ENCODE assay signal across 1 cellular context in genomic region chr12:106974525-106974924, GRCh38.
A peak's percentile ranks its signal among the peaks of the same experiment; 100 is the strongest.
TF ChIP-seq lines count a peak whose summit lies in the region.

No MANE protein-coding gene starts in this region.

TF ChIP-seq in HepG2, 621 proteins besides CTCF, POLR2A, EP300 and RAD21 (continued from another document and continues in another):
- TF ChIP-seq, protein P1, sequence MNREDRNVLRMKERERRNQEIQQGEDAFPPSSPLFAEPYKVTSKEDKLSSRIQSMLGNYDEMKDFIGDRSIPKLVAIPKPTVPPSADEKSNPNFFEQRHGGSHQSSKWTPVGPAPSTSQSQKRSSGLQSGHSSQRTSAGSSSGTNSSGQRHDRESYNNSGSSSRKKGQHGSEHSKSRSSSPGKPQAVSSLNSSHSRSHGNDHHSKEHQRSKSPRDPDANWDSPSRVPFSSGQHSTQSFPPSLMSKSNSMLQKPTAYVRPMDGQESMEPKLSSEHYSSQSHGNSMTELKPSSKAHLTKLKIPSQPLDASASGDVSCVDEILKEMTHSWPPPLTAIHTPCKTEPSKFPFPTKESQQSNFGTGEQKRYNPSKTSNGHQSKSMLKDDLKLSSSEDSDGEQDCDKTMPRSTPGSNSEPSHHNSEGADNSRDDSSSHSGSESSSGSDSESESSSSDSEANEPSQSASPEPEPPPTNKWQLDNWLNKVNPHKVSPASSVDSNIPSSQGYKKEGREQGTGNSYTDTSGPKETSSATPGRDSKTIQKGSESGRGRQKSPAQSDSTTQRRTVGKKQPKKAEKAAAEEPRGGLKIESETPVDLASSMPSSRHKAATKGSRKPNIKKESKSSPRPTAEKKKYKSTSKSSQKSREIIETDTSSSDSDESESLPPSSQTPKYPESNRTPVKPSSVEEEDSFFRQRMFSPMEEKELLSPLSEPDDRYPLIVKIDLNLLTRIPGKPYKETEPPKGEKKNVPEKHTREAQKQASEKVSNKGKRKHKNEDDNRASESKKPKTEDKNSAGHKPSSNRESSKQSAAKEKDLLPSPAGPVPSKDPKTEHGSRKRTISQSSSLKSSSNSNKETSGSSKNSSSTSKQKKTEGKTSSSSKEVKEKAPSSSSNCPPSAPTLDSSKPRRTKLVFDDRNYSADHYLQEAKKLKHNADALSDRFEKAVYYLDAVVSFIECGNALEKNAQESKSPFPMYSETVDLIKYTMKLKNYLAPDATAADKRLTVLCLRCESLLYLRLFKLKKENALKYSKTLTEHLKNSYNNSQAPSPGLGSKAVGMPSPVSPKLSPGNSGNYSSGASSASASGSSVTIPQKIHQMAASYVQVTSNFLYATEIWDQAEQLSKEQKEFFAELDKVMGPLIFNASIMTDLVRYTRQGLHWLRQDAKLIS (CRISPR knock-in tag; IDR thresholded peaks at IDR 0.05): no peak
- TF ChIP-seq MLX (CRISPR knock-in tag; IDR thresholded peaks at IDR 0.05): peak; percentile 98
- TF ChIP-seq, protein P2, sequence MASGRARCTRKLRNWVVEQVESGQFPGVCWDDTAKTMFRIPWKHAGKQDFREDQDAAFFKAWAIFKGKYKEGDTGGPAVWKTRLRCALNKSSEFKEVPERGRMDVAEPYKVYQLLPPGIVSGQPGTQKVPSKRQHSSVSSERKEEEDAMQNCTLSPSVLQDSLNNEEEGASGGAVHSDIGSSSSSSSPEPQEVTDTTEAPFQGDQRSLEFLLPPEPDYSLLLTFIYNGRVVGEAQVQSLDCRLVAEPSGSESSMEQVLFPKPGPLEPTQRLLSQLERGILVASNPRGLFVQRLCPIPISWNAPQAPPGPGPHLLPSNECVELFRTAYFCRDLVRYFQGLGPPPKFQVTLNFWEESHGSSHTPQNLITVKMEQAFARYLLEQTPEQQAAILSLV (CRISPR knock-in tag; IDR thresholded peaks at IDR 0.05; ENCODE audit: borderline replicate concordance): no peak
- no peak for TF ChIP-seq ZNF124 (CRISPR knock-in tag; IDR thresholded peaks at IDR 0.05)
- TF ChIP-seq PRMT3 (CRISPR knock-in tag; IDR thresholded peaks at IDR 0.05; ENCODE audit: borderline replicate concordance, low read depth): no peak
- TF ChIP-seq MBD4 (IDR thresholded peaks at IDR 0.05; ENCODE audit: borderline replicate concordance, low read length): 0 out of 2 replicates have a peak, but pooled peaks have one; percentile 63
- no peak for TF ChIP-seq ZNF703 (CRISPR knock-in tag; IDR thresholded peaks at IDR 0.05; ENCODE audit: borderline replicate concordance)
- TF ChIP-seq HMG20A (CRISPR knock-in tag; IDR thresholded peaks at IDR 0.05; ENCODE audit: borderline replicate concordance): peak; percentile 66; the same call in 1 of the 2 replicates
- TF ChIP-seq ZNF672 (CRISPR knock-in tag; IDR thresholded peaks at IDR 0.05): no peak
- no peak for TF ChIP-seq ARHGAP35 (CRISPR knock-in tag; IDR thresholded peaks at IDR 0.05; ENCODE audit: borderline replicate concordance)
- TF ChIP-seq ZBTB4 (CRISPR knock-in tag; IDR thresholded peaks at IDR 0.05; ENCODE audit: borderline replicate concordance): no peak
- TF ChIP-seq ATRX (CRISPR knock-in tag; IDR thresholded peaks at IDR 0.05; ENCODE audit: borderline replicate concordance): no peak
- TF ChIP-seq, protein P3, sequence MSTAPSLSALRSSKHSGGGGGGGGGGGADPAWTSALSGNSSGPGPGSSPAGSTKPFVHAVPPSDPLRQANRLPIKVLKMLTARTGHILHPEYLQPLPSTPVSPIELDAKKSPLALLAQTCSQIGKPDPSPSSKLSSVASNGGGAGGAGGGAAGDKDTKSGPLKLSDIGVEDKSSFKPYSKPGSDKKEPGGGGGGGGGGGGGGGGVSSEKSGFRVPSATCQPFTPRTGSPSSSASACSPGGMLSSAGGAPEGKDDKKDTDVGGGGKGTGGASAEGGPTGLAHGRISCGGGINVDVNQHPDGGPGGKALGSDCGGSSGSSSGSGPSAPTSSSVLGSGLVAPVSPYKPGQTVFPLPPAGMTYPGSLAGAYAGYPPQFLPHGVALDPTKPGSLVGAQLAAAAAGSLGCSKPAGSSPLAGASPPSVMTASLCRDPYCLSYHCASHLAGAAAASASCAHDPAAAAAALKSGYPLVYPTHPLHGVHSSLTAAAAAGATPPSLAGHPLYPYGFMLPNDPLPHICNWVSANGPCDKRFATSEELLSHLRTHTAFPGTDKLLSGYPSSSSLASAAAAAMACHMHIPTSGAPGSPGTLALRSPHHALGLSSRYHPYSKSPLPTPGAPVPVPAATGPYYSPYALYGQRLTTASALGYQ (CRISPR knock-in tag; IDR thresholded peaks at IDR 0.05): no peak
- no peak for TF ChIP-seq STAG1 (CRISPR knock-in tag; IDR thresholded peaks at IDR 0.05)
- no peak for TF ChIP-seq PATZ1 (CRISPR knock-in tag; IDR thresholded peaks at IDR 0.05)
- TF ChIP-seq KDM4B (CRISPR knock-in tag; IDR thresholded peaks at IDR 0.05): no peak
- no peak for TF ChIP-seq RAD51 (IDR thresholded peaks at IDR 0.05; ENCODE audit: borderline replicate concordance)
- peak in 1 of 2 experiments; percentile 24; a peak in 1 of 4 replicates for TF ChIP-seq ATF4 (CRISPR knock-in tag; IDR thresholded peaks at IDR 0.05)
- no peak for TF ChIP-seq GABPA (IDR thresholded peaks at IDR 0.05; ENCODE audit: low read depth, low read length)
- peak; percentile 42; the same call in 1 of the 2 replicates for TF ChIP-seq GABPA (CRISPR knock-in tag; IDR thresholded peaks at IDR 0.05; ENCODE audit: low read depth)
- TF ChIP-seq ZNF10 (CRISPR knock-in tag; IDR thresholded peaks at IDR 0.05; ENCODE audit: borderline replicate concordance, low read depth): no peak
- TF ChIP-seq ZNF644 (CRISPR knock-in tag; IDR thresholded peaks at IDR 0.05; ENCODE audit: low read depth): no peak
- no peak; the same call in 1 of the 2 replicates for TF ChIP-seq PPARG (CRISPR knock-in tag; conservative IDR thresholded peaks at IDR 0.05)
- no peak for TF ChIP-seq MAFF (IDR thresholded peaks at IDR 0.05; ENCODE audit: low read depth, low read length)
- peak; percentile 51; the same call in 1 of the 2 replicates for TF ChIP-seq POGZ (CRISPR knock-in tag; IDR thresholded peaks at IDR 0.05)
- peak; percentile 19; the same call in 1 of the 2 replicates for TF ChIP-seq FOSL1 (CRISPR knock-in tag; IDR thresholded peaks at IDR 0.05; ENCODE audit: borderline replicate concordance)
- TF ChIP-seq CERS6 (CRISPR knock-in tag; IDR thresholded peaks at IDR 0.05): no peak
- no peak for TF ChIP-seq EHMT2 (IDR thresholded peaks at IDR 0.05; ENCODE audit: borderline replicate concordance, low read depth, low read length)
- TF ChIP-seq TBX3 (IDR thresholded peaks at IDR 0.05; ENCODE audit: borderline replicate concordance): no peak
- TF ChIP-seq, protein P4, sequence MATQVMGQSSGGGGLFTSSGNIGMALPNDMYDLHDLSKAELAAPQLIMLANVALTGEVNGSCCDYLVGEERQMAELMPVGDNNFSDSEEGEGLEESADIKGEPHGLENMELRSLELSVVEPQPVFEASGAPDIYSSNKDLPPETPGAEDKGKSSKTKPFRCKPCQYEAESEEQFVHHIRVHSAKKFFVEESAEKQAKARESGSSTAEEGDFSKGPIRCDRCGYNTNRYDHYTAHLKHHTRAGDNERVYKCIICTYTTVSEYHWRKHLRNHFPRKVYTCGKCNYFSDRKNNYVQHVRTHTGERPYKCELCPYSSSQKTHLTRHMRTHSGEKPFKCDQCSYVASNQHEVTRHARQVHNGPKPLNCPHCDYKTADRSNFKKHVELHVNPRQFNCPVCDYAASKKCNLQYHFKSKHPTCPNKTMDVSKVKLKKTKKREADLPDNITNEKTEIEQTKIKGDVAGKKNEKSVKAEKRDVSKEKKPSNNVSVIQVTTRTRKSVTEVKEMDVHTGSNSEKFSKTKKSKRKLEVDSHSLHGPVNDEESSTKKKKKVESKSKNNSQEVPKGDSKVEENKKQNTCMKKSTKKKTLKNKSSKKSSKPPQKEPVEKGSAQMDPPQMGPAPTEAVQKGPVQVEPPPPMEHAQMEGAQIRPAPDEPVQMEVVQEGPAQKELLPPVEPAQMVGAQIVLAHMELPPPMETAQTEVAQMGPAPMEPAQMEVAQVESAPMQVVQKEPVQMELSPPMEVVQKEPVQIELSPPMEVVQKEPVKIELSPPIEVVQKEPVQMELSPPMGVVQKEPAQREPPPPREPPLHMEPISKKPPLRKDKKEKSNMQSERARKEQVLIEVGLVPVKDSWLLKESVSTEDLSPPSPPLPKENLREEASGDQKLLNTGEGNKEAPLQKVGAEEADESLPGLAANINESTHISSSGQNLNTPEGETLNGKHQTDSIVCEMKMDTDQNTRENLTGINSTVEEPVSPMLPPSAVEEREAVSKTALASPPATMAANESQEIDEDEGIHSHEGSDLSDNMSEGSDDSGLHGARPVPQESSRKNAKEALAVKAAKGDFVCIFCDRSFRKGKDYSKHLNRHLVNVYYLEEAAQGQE (IDR thresholded peaks at IDR 0.05; ENCODE audit: borderline replicate concordance in 1 of 2, low read depth in 1 of 2, low read length in 2 of 2): no peak
- no peak for TF ChIP-seq MLLT10 (CRISPR knock-in tag; IDR thresholded peaks at IDR 0.05)
- TF ChIP-seq ZNF230 (CRISPR knock-in tag; IDR thresholded peaks at IDR 0.05): no peak
- 0 out of 2 replicates have a peak, but pooled peaks have one; percentile 24 for TF ChIP-seq ZKSCAN8 (CRISPR knock-in tag; IDR thresholded peaks at IDR 0.05; ENCODE audit: borderline replicate concordance)
- no peak for TF ChIP-seq NR2F6 (IDR thresholded peaks at IDR 0.05)
- peak; percentile 36; the same call in 1 of the 2 replicates for TF ChIP-seq NR2F6 (CRISPR knock-in tag; IDR thresholded peaks at IDR 0.05)
